In genomic region chr11:92693146-92693545, GRCh38 we compare ENCODE assay signal across 12 cellular contexts.
"Had no signal": no experiment of that assay in that cellular context is flagged by ENCODE, and none has a peak within 500 bp of the region (broad histone marks: within the 10 kb centered on the region; RNA-seq: fewer than 3 reads in every experiment).

No MANE protein-coding gene starts in this region.

- H3K9me3 ChIP-seq: sigmoid colon had no signal

- H2AFZ ChIP-seq: neural progenitor cell had no signal

- H3K36me3 Mint-ChIP-seq: activated naive CD8-positive, alpha-beta T cell treated with anti-CD3 and anti-CD28 coated beads, Interleukin-2, amount 10 ng/mL, durations not matched to agents 7 days and 5 days; stimulated activated effector memory CD8-positive, alpha-beta T cell treated with anti-CD3 and anti-CD28 coated beads, Interleukin-12 subunit alpha, Interleukin-12 subunit beta, amount 100 ng/mL, for 72 hours had no signal

- H3K4me1 Mint-ChIP-seq: activated naive CD8-positive, alpha-beta T cell treated with anti-CD3 and anti-CD28 coated beads, Interleukin-2, amount 10 ng/mL, durations not matched to agents 7 days and 5 days; stimulated activated effector memory CD8-positive, alpha-beta T cell treated with anti-CD3 and anti-CD28 coated beads, Interleukin-12 subunit alpha, Interleukin-12 subunit beta, amount 100 ng/mL, for 72 hours had no signal

- H3K27ac Mint-ChIP-seq: activated naive CD8-positive, alpha-beta T cell treated with anti-CD3 and anti-CD28 coated beads, Interleukin-2, amount 10 ng/mL, durations not matched to agents 7 days and 5 days; neural progenitor cell; stimulated activated effector memory CD8-positive, alpha-beta T cell treated with anti-CD3 and anti-CD28 coated beads, Interleukin-12 subunit alpha, Interleukin-12 subunit beta, amount 100 ng/mL, for 72 hours had no signal

- H3K4me3 ChIP-seq: dorsolateral prefrontal cortex, lung, neural progenitor cell, sigmoid colon had no signal

- H3K36me3 ChIP-seq: neural progenitor cell, sigmoid colon had no signal

- H3K4me2 ChIP-seq: neural progenitor cell had no signal

- H3K4me3 Mint-ChIP-seq: activated naive CD8-positive, alpha-beta T cell treated with anti-CD3 and anti-CD28 coated beads, Interleukin-2, amount 10 ng/mL, durations not matched to agents 7 days and 5 days; neural progenitor cell; stimulated activated effector memory CD8-positive, alpha-beta T cell treated with anti-CD3 and anti-CD28 coated beads, Interleukin-12 subunit alpha, Interleukin-12 subunit beta, amount 100 ng/mL, for 72 hours had no signal

- H3K27me3 ChIP-seq: dorsolateral prefrontal cortex, neural progenitor cell, sigmoid colon had no signal

- DNase-seq: activated CD4-positive, alpha-beta T cell treated with anti-CD3 and anti-CD28 coated beads, Interleukin-2, amount 50 U/mL, for 4 hours; activated CD4-positive, CD25-positive, alpha-beta regulatory T cell treated with anti-CD3 and anti-CD28 coated beads, Interleukin-2, amount 50 U/mL, for 72 hours; activated naive CD4-positive, alpha-beta T cell; activated naive CD8-positive, alpha-beta T cell treated with anti-CD3 and anti-CD28 coated beads, Interleukin-2, amount 10 ng/mL, durations not matched to agents 7 days and 5 days; activated T-cell treated with anti-CD3 and anti-CD28 coated beads for 4 hours; dorsolateral prefrontal cortex; sigmoid colon; stimulated activated CD4-positive, alpha-beta T cell treated with anti-CD3 and anti-CD28 coated beads, Interleukin-12 subunit alpha, Interleukin-12 subunit beta, amount 100 ng/mL, for 4 hours; stimulated activated CD4-positive, alpha-beta T cell treated with anti-CD3 and anti-CD28 coated beads, Interleukin-2, amount 100 ng/mL, for 24 hours had no signal

- H3K9me3 Mint-ChIP-seq: activated naive CD8-positive, alpha-beta T cell treated with anti-CD3 and anti-CD28 coated beads, Interleukin-2, amount 10 ng/mL, durations not matched to agents 7 days and 5 days; neural progenitor cell; stimulated activated effector memory CD8-positive, alpha-beta T cell treated with anti-CD3 and anti-CD28 coated beads, Interleukin-12 subunit alpha, Interleukin-12 subunit beta, amount 100 ng/mL, for 72 hours had no signal

- H3K27me3 Mint-ChIP-seq: activated naive CD8-positive, alpha-beta T cell treated with anti-CD3 and anti-CD28 coated beads, Interleukin-2, amount 10 ng/mL, durations not matched to agents 7 days and 5 days had no signal

- H3K9ac ChIP-seq: neural progenitor cell had no signal

- H3K4me1 ChIP-seq: neural progenitor cell had no signal

- H3K27ac ChIP-seq: dorsolateral prefrontal cortex, neural progenitor cell, sigmoid colon had no signal
